ENCODE assay signal across 14 cellular contexts in the genomic region with DNA sequence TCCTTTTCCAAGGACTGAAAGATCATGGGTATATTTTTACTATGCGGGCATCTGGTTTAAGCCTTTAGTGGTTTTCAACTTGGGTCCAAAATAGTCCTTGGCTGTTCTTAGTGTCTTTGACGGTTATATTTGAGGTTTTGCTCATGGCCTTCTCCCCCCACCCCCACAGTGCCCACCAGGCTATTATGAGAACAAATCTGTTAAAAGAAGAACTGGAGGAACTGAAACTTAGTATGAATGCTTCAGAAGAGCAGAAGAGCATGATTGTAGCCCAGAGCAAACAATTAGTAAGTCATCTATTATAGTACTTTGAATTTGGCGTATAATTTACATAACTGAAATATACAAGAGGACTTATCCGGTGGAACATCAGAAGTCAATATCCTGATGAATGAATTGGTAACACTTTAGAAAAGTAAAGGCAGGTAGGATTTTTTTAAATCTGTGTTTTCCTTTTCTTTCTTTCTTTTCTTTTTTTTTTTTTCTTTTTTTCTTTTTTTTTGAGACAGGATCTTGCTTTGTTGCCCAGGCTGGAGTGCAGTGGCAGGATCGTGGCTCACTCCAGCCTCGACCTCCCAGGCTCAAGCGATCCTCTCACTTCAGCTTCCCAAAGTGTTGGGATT.
DNase-seq lines count a peak whose midpoint lies in the region; ATAC-seq and TF ChIP-seq lines count a peak whose summit lies in the region.
"Had no signal": no experiment of that assay in that cellular context is flagged by ENCODE, and none has a peak within 500 bp of the region (broad histone marks: within the 10 kb centered on the region; RNA-seq: fewer than 3 reads in every experiment).

No MANE protein-coding gene starts in this region.

- no peak overlapping the region for H3K27ac Mint-ChIP-seq in HFFc6
- no peak overlapping the region for H3K27ac Mint-ChIP-seq in CD8-positive, alpha-beta T cell
- no peak overlapping the region for H3K27ac Mint-ChIP-seq in GM23338
- H3K27ac Mint-ChIP-seq: CD4-positive, CD25-positive, alpha-beta regulatory T cell; natural killer cell treated with Interleukin-12 subunit alpha and Interleukin-12 subunit beta and Interleukin-15 and Interleukin-18, amount 100 ng/mL, for 72 hours; T-helper 17 cell had no signal

- H3K4me1 ChIP-seq in OCI-LY1 (ENCODE audit: insufficient read depth, low read length, severe bottlenecking), result peaks cover 98% of the 10 kb centered on the region
- H3K4me1 ChIP-seq in CD8-positive, alpha-beta T cell (ENCODE audit: insufficient read depth, low read length), result no peaks in the 10 kb centered on the region
- H3K4me1 ChIP-seq in GM23338 (ENCODE audit: insufficient read depth), result no peaks in the 10 kb centered on the region

- POLR2A ChIA-PET in CD8-positive, alpha-beta T cell (lab: Charles Lee), result no interaction called here
- POLR2A ChIA-PET in RWPE1 (lab: Yijun Ruan, JAX; ENCODE audit: low non-redundant PET), result no interaction called here

- H3K4me3 ChIP-seq in OCI-LY1 (ENCODE audit: low read depth, low read length, poor library complexity, severe bottlenecking) (peak overlapping the region; percentile 52), GM23338 (no peak overlapping the region)
- H3K4me3 ChIP-seq in CD8-positive, alpha-beta T cell (ENCODE audit: low read depth, low read length), result no peak overlapping the region
- H3K4me3 ChIP-seq: thyroid gland had no signal

- ATAC-seq in GM18499 (IDR thresholded peaks at IDR 0.05; ENCODE audit: insufficient read depth, unreplicated experiment) (peak; percentile 92), GM21381 (IDR thresholded peaks at IDR 0.05; ENCODE audit: unreplicated experiment) (peak; percentile 76), HG03095 (IDR thresholded peaks at IDR 0.05; ENCODE audit: unreplicated experiment) (peak; percentile 93), GM23338 (no peak)
- no peak for ATAC-seq in CD8-positive, alpha-beta T cell
- ATAC-seq: natural killer cell treated with Interleukin-12 subunit alpha and Interleukin-12 subunit beta and Interleukin-15 and Interleukin-18, amount 100 ng/mL, for 72 hours; T-helper 17 cell had no signal

- H3K27ac ChIP-seq in OCI-LY1 (ENCODE audit: low read depth, low read length, poor library complexity, severe bottlenecking) (peak overlapping the region; percentile 95), RWPE1 (no peak overlapping the region), GM23338 (ENCODE audit: low read depth) (no peak overlapping the region)
- no peak overlapping the region for H3K27ac ChIP-seq in CD8-positive, alpha-beta T cell (ENCODE audit: low read depth, low read length)
- H3K27ac ChIP-seq: thyroid gland had no signal

- H3K27me3 Mint-ChIP-seq in HFFc6 (ENCODE audit: insufficient read depth) (peaks cover 12% of the 10 kb centered on the region), GM23338 (ENCODE audit: insufficient read depth, low read depth, poor library complexity) (peaks cover 9% of the 10 kb centered on the region)
- no peaks in the 10 kb centered on the region for H3K27me3 Mint-ChIP-seq in CD8-positive, alpha-beta T cell (ENCODE audit: low read depth)

- H3K9me3 ChIP-seq in OCI-LY1 (ENCODE audit: low read length), result no peaks in the 10 kb centered on the region
- H3K9me3 ChIP-seq in CD8-positive, alpha-beta T cell (ENCODE audit: low read length), result no peaks in the 10 kb centered on the region
- H3K9me3 ChIP-seq: thyroid gland had no signal

- H3K9me3 Mint-ChIP-seq in HFFc6, result no peaks in the 10 kb centered on the region
- peaks cover 4% of the 10 kb centered on the region for H3K9me3 Mint-ChIP-seq in CD8-positive, alpha-beta T cell
- peaks cover 5% of the 10 kb centered on the region; the same call in 1 of the 3 replicates for H3K9me3 Mint-ChIP-seq in GM23338
- H3K9me3 Mint-ChIP-seq: natural killer cell treated with Interleukin-12 subunit alpha and Interleukin-12 subunit beta and Interleukin-15 and Interleukin-18, amount 100 ng/mL, for 72 hours had no signal

- H3K36me3 Mint-ChIP-seq in HFFc6 (ENCODE audit: low read depth), result no peaks in the 10 kb centered on the region
- H3K36me3 Mint-ChIP-seq in CD8-positive, alpha-beta T cell, result no peaks in the 10 kb centered on the region
- no peaks in the 10 kb centered on the region; the same call in 2 of the 3 replicates for H3K36me3 Mint-ChIP-seq in GM23338 (ENCODE audit: low read depth)
- H3K36me3 Mint-ChIP-seq: CD4-positive, CD25-positive, alpha-beta regulatory T cell; natural killer cell treated with Interleukin-12 subunit alpha and Interleukin-12 subunit beta and Interleukin-15 and Interleukin-18, amount 100 ng/mL, for 72 hours had no signal

- H4K20me1 ChIP-seq in OCI-LY1 (ENCODE audit: insufficient read depth, low read length), result no peaks in the 10 kb centered on the region
- H4K20me1 ChIP-seq in GM23338 (replicated peaks; ENCODE audit: insufficient read depth), result no peaks in the 10 kb centered on the region

- peak overlapping the region; percentile 77 for H3K9ac ChIP-seq in OCI-LY1 (ENCODE audit: low read length)

- H3K4me2 ChIP-seq in OCI-LY1 (ENCODE audit: low read length), result peak overlapping the region; percentile 65
- H3K4me2 ChIP-seq in GM23338, result no peak overlapping the region

- H3K79me2 ChIP-seq in OCI-LY1 (ENCODE audit: insufficient read depth, low read length) (no peaks in the 10 kb centered on the region), GM23338 (replicated peaks; ENCODE audit: insufficient read depth) (no peaks in the 10 kb centered on the region)

- H3F3A ChIP-seq in OCI-LY1 (ENCODE audit: insufficient read depth, low read length), result peaks cover 8% of the 10 kb centered on the region; the same call in 1 of the 2 replicates
- H3F3A ChIP-seq in GM23338 (replicated peaks; ENCODE audit: low read depth), result no peaks in the 10 kb centered on the region

- H3K4me1 Mint-ChIP-seq in HFFc6 (ENCODE audit: low read depth), result no peaks in the 10 kb centered on the region
- H3K4me1 Mint-ChIP-seq in CD8-positive, alpha-beta T cell (ENCODE audit: low read depth), result no peaks in the 10 kb centered on the region
- no peaks in the 10 kb centered on the region for H3K4me1 Mint-ChIP-seq in GM23338
- H3K4me1 Mint-ChIP-seq: CD4-positive, CD25-positive, alpha-beta regulatory T cell had no signal

- DNase-seq in HFFc6 (no peak), RWPE1 (ENCODE audit: low spot score) (no peak), GM23338 (ENCODE audit: low spot score) (no peak)
- DNase-seq in CD8-positive, alpha-beta T cell, result no peak
- DNase-seq: CD4-positive, CD25-positive, alpha-beta regulatory T cell; H7; NCI-H1694; T-helper 17 cell; thyroid gland had no signal

- H3K4me3 Mint-ChIP-seq in HFFc6 (no peak overlapping the region), GM23338 (no peak overlapping the region)
- H3K4me3 Mint-ChIP-seq in CD8-positive, alpha-beta T cell, result no peak overlapping the region
- H3K4me3 Mint-ChIP-seq: CD4-positive, CD25-positive, alpha-beta regulatory T cell; natural killer cell treated with Interleukin-12 subunit alpha and Interleukin-12 subunit beta and Interleukin-15 and Interleukin-18, amount 100 ng/mL, for 72 hours; T-helper 17 cell had no signal

- H2AFZ ChIP-seq in OCI-LY1 (ENCODE audit: low read length) (no peak overlapping the region), GM23338 (no peak overlapping the region)

- H3K36me3 ChIP-seq in OCI-LY1 (ENCODE audit: insufficient read depth, low read length) (no peaks in the 10 kb centered on the region), GM23338 (ENCODE audit: insufficient read depth) (no peaks in the 10 kb centered on the region)
- H3K36me3 ChIP-seq in CD8-positive, alpha-beta T cell (ENCODE audit: insufficient read depth, low read length), result no peaks in the 10 kb centered on the region
- H3K36me3 ChIP-seq: thyroid gland had no signal

- no peaks in the 10 kb centered on the region for H3K9me2 ChIP-seq in OCI-LY1 (ENCODE audit: low read depth, low read length)
- no peaks in the 10 kb centered on the region; the same call in 1 of the 2 replicates for H3K9me2 ChIP-seq in GM23338 (ENCODE audit: insufficient read depth)

- CTCF ChIA-PET in CD8-positive, alpha-beta T cell (lab: Charles Lee), result interaction anchor here (0.6 to 1.5 kb wide), 2 partner anchors 32 to 295 kb away, joined by 3 read pairs; a partner anchor contains a TSS
- CTCF ChIA-PET in RWPE1 (lab: Yijun Ruan, JAX), result no interaction called here

- TF ChIP-seq CTCF in OCI-LY1 (IDR thresholded peaks at IDR 0.05; ENCODE audit: low read length) (no peak), HFFc6 (IDR thresholded peaks at IDR 0.05) (no peak), RWPE1 (conservative IDR thresholded peaks at IDR 0.05; ENCODE audit: low read depth) (no peak), GM23338 (conservative IDR thresholded peaks at IDR 0.05; ENCODE audit: low read depth in 2 of 2) (no peak)
- TF ChIP-seq CTCF in CD8-positive, alpha-beta T cell (IDR thresholded peaks at IDR 0.05), result no peak

- intact Hi-C loops in CD8-positive, alpha-beta T cell (cut with DNase I, micrococcal nuclease), result loop anchor here in 1 of 2 experiments (5.0 kb wide), 1 partner anchor 37 kb away; no protein-coding TSS in a partner anchor

- H3K27me3 ChIP-seq in OCI-LY1 (ENCODE audit: insufficient read depth, low read length) (no peaks in the 10 kb centered on the region), GM23338 (ENCODE audit: insufficient read depth) (no peaks in the 10 kb centered on the region)
- no peaks in the 10 kb centered on the region for H3K27me3 ChIP-seq in CD8-positive, alpha-beta T cell (ENCODE audit: insufficient read depth, low read length)
- H3K27me3 ChIP-seq: thyroid gland had no signal

TF ChIP-seq in GM23338, 12 proteins besides CTCF, POLR2A, EP300 and RAD21 (continues in another document):
- TF ChIP-seq, protein P1, sequence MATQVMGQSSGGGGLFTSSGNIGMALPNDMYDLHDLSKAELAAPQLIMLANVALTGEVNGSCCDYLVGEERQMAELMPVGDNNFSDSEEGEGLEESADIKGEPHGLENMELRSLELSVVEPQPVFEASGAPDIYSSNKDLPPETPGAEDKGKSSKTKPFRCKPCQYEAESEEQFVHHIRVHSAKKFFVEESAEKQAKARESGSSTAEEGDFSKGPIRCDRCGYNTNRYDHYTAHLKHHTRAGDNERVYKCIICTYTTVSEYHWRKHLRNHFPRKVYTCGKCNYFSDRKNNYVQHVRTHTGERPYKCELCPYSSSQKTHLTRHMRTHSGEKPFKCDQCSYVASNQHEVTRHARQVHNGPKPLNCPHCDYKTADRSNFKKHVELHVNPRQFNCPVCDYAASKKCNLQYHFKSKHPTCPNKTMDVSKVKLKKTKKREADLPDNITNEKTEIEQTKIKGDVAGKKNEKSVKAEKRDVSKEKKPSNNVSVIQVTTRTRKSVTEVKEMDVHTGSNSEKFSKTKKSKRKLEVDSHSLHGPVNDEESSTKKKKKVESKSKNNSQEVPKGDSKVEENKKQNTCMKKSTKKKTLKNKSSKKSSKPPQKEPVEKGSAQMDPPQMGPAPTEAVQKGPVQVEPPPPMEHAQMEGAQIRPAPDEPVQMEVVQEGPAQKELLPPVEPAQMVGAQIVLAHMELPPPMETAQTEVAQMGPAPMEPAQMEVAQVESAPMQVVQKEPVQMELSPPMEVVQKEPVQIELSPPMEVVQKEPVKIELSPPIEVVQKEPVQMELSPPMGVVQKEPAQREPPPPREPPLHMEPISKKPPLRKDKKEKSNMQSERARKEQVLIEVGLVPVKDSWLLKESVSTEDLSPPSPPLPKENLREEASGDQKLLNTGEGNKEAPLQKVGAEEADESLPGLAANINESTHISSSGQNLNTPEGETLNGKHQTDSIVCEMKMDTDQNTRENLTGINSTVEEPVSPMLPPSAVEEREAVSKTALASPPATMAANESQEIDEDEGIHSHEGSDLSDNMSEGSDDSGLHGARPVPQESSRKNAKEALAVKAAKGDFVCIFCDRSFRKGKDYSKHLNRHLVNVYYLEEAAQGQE (IDR thresholded peaks at IDR 0.05; ENCODE audit: unreplicated experiment), result no peak

Comparison
In these comparisons a context has a peak if more than half of its experiments do, and no peak if none do; other contexts are left out.
1. ATAC-seq: peak in GM18499 (single experiment), GM21381 (single experiment) and HG03095 (single experiment); none in CD8-positive, alpha-beta T cell (single experiment) and GM23338 (single experiment).